ENCODE assay signal across 13 cellular contexts in the genomic region with DNA sequence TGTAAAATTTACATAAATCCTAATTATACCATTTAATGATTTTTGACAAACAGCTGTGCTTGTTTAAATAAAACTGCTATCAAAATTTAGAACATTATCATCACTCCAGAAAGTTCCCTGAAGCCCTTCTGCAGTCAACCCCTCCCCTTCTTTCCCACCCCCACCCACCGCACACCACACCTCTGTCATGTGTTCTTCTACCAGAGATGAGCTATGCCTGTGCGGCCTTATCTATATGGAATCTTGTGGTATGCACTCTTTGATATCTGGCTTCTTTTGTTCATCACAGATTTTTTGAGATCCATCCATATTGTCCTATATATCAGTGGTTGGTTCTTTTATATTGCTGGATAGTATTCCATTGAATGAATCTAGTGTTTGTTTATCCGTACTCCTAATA. TPM values are rescaled to one million over a fixed set of nuclear protein-coding genes. Genes with fewer than 3 reads are reported as not detected.
DNase-seq lines count a peak whose midpoint lies in the region; ATAC-seq and TF ChIP-seq lines count a peak whose summit lies in the region.
"Had no signal": no experiment of that assay in that cellular context is flagged by ENCODE, and none has a peak within 500 bp of the region (broad histone marks: within the 10 kb centered on the region; RNA-seq: fewer than 3 reads in every experiment).

No MANE protein-coding gene starts in this region.

- peak overlapping the region; percentile 64 for H3K27ac ChIP-seq in effector memory CD4-positive, alpha-beta T cell (ENCODE audit: insufficient read depth, low read length, poor library complexity, severe bottlenecking)

- no peaks in the 10 kb centered on the region for H3K9me2 ChIP-seq in Loucy (replicated peaks; ENCODE audit: low read depth, low read length)

- H3K9ac ChIP-seq in Loucy (ENCODE audit: low read depth, low read length, poor library complexity, severe bottlenecking), result no peak overlapping the region

- peaks cover 69% of the 10 kb centered on the region for H3K4me1 ChIP-seq in Loucy (ENCODE audit: insufficient read depth, low read length, poor library complexity, severe bottlenecking)
- peaks cover 65% of the 10 kb centered on the region for H3K4me1 ChIP-seq in effector memory CD4-positive, alpha-beta T cell (ENCODE audit: control insufficient read depth, insufficient read depth, low read length, poor library complexity, severe bottlenecking)

- DNase-seq in T-helper 22 cell (ENCODE audit: low read depth) (peak; percentile 63), DMS153 (lab: John Stamatoyannopoulos, UW) (no peak), DMS 273 treated with DMSO at 0.1 percent for 48 hours (lab: John Stamatoyannopoulos, UW) (no peak), left cardiac atrium (no peak), NCI-H146 (lab: John Stamatoyannopoulos, UW) (no peak)
- DNase-seq in effector memory CD4-positive, alpha-beta T cell, result peak; percentile 56 to 59 (median 58)
- peak; percentile 46 for DNase-seq in stimulated activated CD8-positive, alpha-beta memory T cell treated with anti-CD3 and anti-CD28 coated beads, Interleukin-4, amount 100 ng/mL, for 48 hours
- DNase-seq: esophagus squamous epithelium, NCI-H1105, NCI-H774, substantia nigra had no signal

- no peak overlapping the region for H2AFZ ChIP-seq in Loucy (ENCODE audit: low read length)

- peaks cover 92% of the 10 kb centered on the region for H4K20me1 ChIP-seq in Loucy (ENCODE audit: insufficient read depth, low read length, poor library complexity, severe bottlenecking)

- H3K4me2 ChIP-seq in Loucy (ENCODE audit: low read depth, low read length, poor library complexity, severe bottlenecking), result peak overlapping the region; percentile 94

- intact Hi-C loops in left cardiac atrium (cut with DNase I), result no loop called here

- peak overlapping the region; percentile 47 for H3K4me3 ChIP-seq in Loucy (ENCODE audit: low read length, poor library complexity, severe bottlenecking)
- no peak overlapping the region for H3K4me3 ChIP-seq in effector memory CD4-positive, alpha-beta T cell (ENCODE audit: insufficient read depth, low read depth, low read length, poor library complexity, severe bottlenecking)
- H3K4me3 ChIP-seq: body of pancreas had no signal

- no peak for TF ChIP-seq CTCF in Loucy (conservative IDR thresholded peaks at IDR 0.05; ENCODE audit: low read length)

- H3F3A ChIP-seq in Loucy (ENCODE audit: low read depth), result 0 out of 2 replicates have a peak, but pooled peaks cover 5% of the 10 kb centered on the region

- no peaks in the 10 kb centered on the region for H3K9me3 ChIP-seq in Loucy (ENCODE audit: insufficient read depth, low read depth, low read length)
- no peaks in the 10 kb centered on the region for H3K9me3 ChIP-seq in effector memory CD4-positive, alpha-beta T cell (ENCODE audit: control insufficient read depth, low read length)
- H3K9me3 ChIP-seq: body of pancreas, esophagus squamous epithelium had no signal

- peaks cover 6% of the 10 kb centered on the region for H3K36me3 ChIP-seq in Loucy (ENCODE audit: insufficient read depth, low read length)
- peaks cover 5% of the 10 kb centered on the region for H3K36me3 ChIP-seq in effector memory CD4-positive, alpha-beta T cell (ENCODE audit: control insufficient read depth, insufficient read depth, low read length)

- H3K27me3 ChIP-seq in Loucy (ENCODE audit: insufficient read depth, low read length, poor library complexity, severe bottlenecking), result no peaks in the 10 kb centered on the region
- H3K27me3 ChIP-seq in effector memory CD4-positive, alpha-beta T cell (replicated peaks; ENCODE audit: control insufficient read depth, insufficient read depth, low read length, poor library complexity, severe bottlenecking), result no peaks in the 10 kb centered on the region
- H3K27me3 ChIP-seq: body of pancreas, esophagus squamous epithelium had no signal

- no peak for ATAC-seq in left cardiac atrium

- H3K79me2 ChIP-seq in Loucy (ENCODE audit: insufficient read depth, low read length), result peaks cover 99% of the 10 kb centered on the region

RNA-seq across cellular contexts. Expression of gene MYLIP, which starts 7.2 kb away (rescaled TPM):
- total RNA-seq in left cardiac atrium, result 10 to 100 TPM; 11.3 to 24.0 TPM

Comparison
In these comparisons a context has a peak if more than half of its experiments do, and no peak if none do; other contexts are left out.
1. DNase-seq: peak in T-helper 22 cell (single experiment), effector memory CD4-positive, alpha-beta T cell (3 of 3) and stimulated activated CD8-positive, alpha-beta memory T cell treated with anti-CD3 and anti-CD28 coated beads, Interleukin-4, amount 100 ng/mL, for 48 hours (single experiment); none in DMS153 (single experiment), DMS 273 treated with DMSO at 0.1 percent for 48 hours (single experiment), left cardiac atrium (single experiment) and NCI-H146 (single experiment).